In genomic region chr4:154329268-154329858, GRCh38 we compare ENCODE assay signal across 8 cellular contexts.
DNase-seq lines count a peak whose midpoint lies in the region; ATAC-seq and TF ChIP-seq lines count a peak whose summit lies in the region.

No MANE protein-coding gene starts in this region.

- ATAC-seq in heart right ventricle, result no peak
- ATAC-seq in left ventricle myocardium superior, result no peak
- no peak for ATAC-seq in GM19035 (IDR thresholded peaks at IDR 0.05; ENCODE audit: unreplicated experiment)
- ATAC-seq in GM19351 (IDR thresholded peaks at IDR 0.05; ENCODE audit: unreplicated experiment), result no peak

- no peak overlapping the region for H3K27ac ChIP-seq in heart right ventricle
- no peak overlapping the region for H3K27ac ChIP-seq in colonic mucosa

- peaks cover 0 to 6% (median 0%) of the 10 kb centered on the region in 11 donors for H3K9me3 ChIP-seq in heart right ventricle
- H3K9me3 ChIP-seq in colonic mucosa, result no peaks in the 10 kb centered on the region

- peak in 7 of 9 donors; percentile 10 to 45 (median 28) for TF ChIP-seq CTCF in heart right ventricle (IDR thresholded peaks at IDR 0.05)
- no peak for TF ChIP-seq CTCF in colonic mucosa (IDR thresholded peaks at IDR 0.05)

- no peaks in the 10 kb centered on the region for H3K36me3 ChIP-seq in heart right ventricle
- H3K36me3 ChIP-seq in colonic mucosa, result no peaks in the 10 kb centered on the region

- DNase-seq in heart right ventricle (no peak), left ventricle myocardium superior (no peak), SK-N-DZ (ENCODE audit: low spot score) (peak; percentile 2), inferior parietal cortex (ENCODE audit: extremely low spot score) (peak; percentile 64), colonic mucosa (no peak), 8988T (no peak)

- peaks cover 0 to 52% (median 36%) of the 10 kb centered on the region in 7 donors for H3K27me3 ChIP-seq in heart right ventricle
- peaks cover 4% of the 10 kb centered on the region for H3K27me3 ChIP-seq in colonic mucosa

- H3K4me1 ChIP-seq in heart right ventricle (peaks cover 0 to 10% (median 6%) of the 10 kb centered on the region in 9 donors), colonic mucosa (no peaks in the 10 kb centered on the region)

- WGBS in heart right ventricle, 2 donors, result 61 to 64% methylated on average over 11 of the region's 11 CpGs

- intact Hi-C loops in heart right ventricle (cut with DNase I) (loop anchor here in 3 of 10 donors (2.0 to 10.0 kb wide), 2 partner anchors 175 to 177 kb away; no protein-coding TSS in a partner anchor), left ventricle myocardium superior (cut with micrococcal nuclease) (no loop called here), colonic mucosa (cut with DNase I) (no loop called here)

- H3K4me3 ChIP-seq in heart right ventricle (no peak overlapping the region), colonic mucosa (no peak overlapping the region)

- no peak overlapping the region for H3K9ac ChIP-seq in colonic mucosa (ENCODE audit: low read depth in 2 of 2, low read length in 2 of 2)

Comparison
In these comparisons a context has a peak if more than half of its experiments do, and no peak if none do; other contexts are left out.
1. DNase-seq: peak in SK-N-DZ (single experiment) and inferior parietal cortex (single experiment); none in heart right ventricle (0 of 2), left ventricle myocardium superior (single experiment), colonic mucosa (single experiment) and 8988T (single experiment).